Comparison of ENCODE assay signal across 11 cellular contexts in the genomic region with DNA sequence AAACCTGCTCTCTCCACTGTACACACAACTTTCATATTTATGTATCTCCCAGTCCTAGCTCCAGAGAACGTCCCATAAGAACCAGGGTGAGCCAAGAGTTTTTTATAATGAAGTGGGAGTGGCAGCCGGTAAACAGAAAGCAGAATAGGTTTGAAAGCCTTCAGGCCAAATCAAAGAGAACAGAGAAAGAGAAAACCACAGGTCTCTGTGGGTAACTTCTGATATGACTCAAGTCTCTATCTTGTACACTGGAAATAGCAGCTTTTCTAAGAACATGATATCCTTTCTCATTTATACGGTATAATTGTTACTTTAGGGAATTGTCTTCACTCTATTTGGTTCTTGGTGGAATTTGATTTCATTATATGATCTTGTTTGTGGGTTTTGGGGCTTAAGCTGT.
DNase-seq lines count a peak whose midpoint lies in the region; ATAC-seq and TF ChIP-seq lines count a peak whose summit lies in the region.
"Had no signal": no experiment of that assay in that cellular context is flagged by ENCODE, and none has a peak within 500 bp of the region (broad histone marks: within the 10 kb centered on the region; RNA-seq: fewer than 3 reads in every experiment).

No MANE protein-coding gene starts in this region.

- TF ChIP-seq POLR2A in erythroblast (IDR thresholded peaks at IDR 0.05; ENCODE audit: low read length), result no peak

- POLR2A ChIA-PET in GM10248 (lab: Yijun Ruan, JAX), result no interaction called here

- CTCF ChIA-PET in GM10248 (lab: Yijun Ruan, JAX), result no interaction called here

- DNase-seq in GM10248 (ENCODE audit: extremely low spot score), result peak; percentile 34
- DNase-seq in M059J (ENCODE audit: low read depth), result peak; percentile 47
- DNase-seq in H4 (ENCODE audit: low spot score), result no peak
- no peak for DNase-seq in inferior parietal cortex (ENCODE audit: extremely low spot score)
- no peak for DNase-seq in C1 segment of cervical spinal cord (lab: John Stamatoyannopoulos, UW)
- no peak for DNase-seq in erythroblast (lab: John Stamatoyannopoulos, UW)
- DNase-seq: heart left ventricle, naive B cell had no signal

- ATAC-seq in GM19372 (IDR thresholded peaks at IDR 0.05; ENCODE audit: low read depth, unreplicated experiment) (peak; percentile 96), HG02885 (IDR thresholded peaks at IDR 0.05; ENCODE audit: poor library complexity, unreplicated experiment) (peak; percentile 99)
- ATAC-seq: Right ventricle myocardium inferior had no signal

- TF ChIP-seq CTCF in GM10248 (IDR thresholded peaks at IDR 0.05; ENCODE audit: control extremely low read depth, extremely low read depth, low read depth, missing control alignments), result no peak

Comparison
In these comparisons a context has a peak if more than half of its experiments do, and no peak if none do; other contexts are left out.
1. DNase-seq: peak in GM10248 (single experiment) and M059J (single experiment); none in H4 (single experiment), inferior parietal cortex (single experiment), C1 segment of cervical spinal cord (0 of 14) and erythroblast (0 of 2).